26 cellular contexts compared by ENCODE assay signal in genomic region chrX:22041931-22042530, GRCh38. TPM values are rescaled to one million over a fixed set of nuclear protein-coding genes. Genes with fewer than 3 reads are reported as not detected.
DNase-seq lines count a peak whose midpoint lies in the region; ATAC-seq and TF ChIP-seq lines count a peak whose summit lies in the region.
"Had no signal": no experiment of that assay in that cellular context is flagged by ENCODE, and none has a peak within 500 bp of the region (broad histone marks: within the 10 kb centered on the region; RNA-seq: fewer than 3 reads in every experiment).

No MANE protein-coding gene starts in this region.

- WGBS in thyroid gland, 2 donors: 68 to 71% methylated on average over 8 to 11 of the region's 11 CpGs

- no peak overlapping the region for H3K27ac ChIP-seq in thyroid gland
- H3K27ac ChIP-seq: colonic mucosa, foreskin keratinocyte, hepatocyte, KMS-11, neutrophil, stomach, tibial nerve, WERI-Rb-1 had no signal

- no peaks in the 10 kb centered on the region for H3K9me3 Mint-ChIP-seq in activated T-cell treated with anti-CD3 and anti-CD28 coated beads, Interleukin-2, amount 50 U/mL, for 24 hours
- H3K9me3 Mint-ChIP-seq in activated naive CD8-positive, alpha-beta T cell treated with anti-CD3 and anti-CD28 coated beads, Interleukin-2, amount 50 U/mL, for 24 hours: no peaks in the 10 kb centered on the region
- H3K9me3 Mint-ChIP-seq: activated T-cell treated with anti-CD3 and anti-CD28 coated beads, Interleukin-2, amount 50 U/mL, for 4 hours had no signal

- H3K36me3 Mint-ChIP-seq in activated T-cell treated with anti-CD3 and anti-CD28 coated beads, Interleukin-2, amount 50 U/mL, for 24 hours (ENCODE audit: low read depth): peaks cover 1% of the 10 kb centered on the region
- peaks cover 23% of the 10 kb centered on the region for H3K36me3 Mint-ChIP-seq in activated naive CD8-positive, alpha-beta T cell treated with anti-CD3 and anti-CD28 coated beads, Interleukin-2, amount 50 U/mL, for 24 hours (ENCODE audit: low read depth)

- no peak for TF ChIP-seq CTCF in thyroid gland (IDR thresholded peaks at IDR 0.05)

- TF ChIP-seq POLR2A in thyroid gland (IDR thresholded peaks at IDR 0.05): no peak

- H3K4me3 Mint-ChIP-seq in activated T-cell treated with anti-CD3 and anti-CD28 coated beads, Interleukin-2, amount 50 U/mL, for 24 hours: peak overlapping the region; percentile 42
- H3K4me3 Mint-ChIP-seq in activated naive CD8-positive, alpha-beta T cell treated with anti-CD3 and anti-CD28 coated beads, Interleukin-2, amount 50 U/mL, for 24 hours: peak overlapping the region; percentile 73
- H3K4me3 Mint-ChIP-seq: activated T-cell treated with anti-CD3 and anti-CD28 coated beads, Interleukin-2, amount 50 U/mL, for 4 hours had no signal

- H3K36me3 ChIP-seq in thyroid gland: no peaks in the 10 kb centered on the region
- H3K36me3 ChIP-seq: colonic mucosa, neutrophil, stomach, tibial nerve, WERI-Rb-1 had no signal

- no peak for ATAC-seq in activated naive CD8-positive, alpha-beta T cell treated with anti-CD3 and anti-CD28 coated beads, Interleukin-2, amount 50 U/mL, for 24 hours
- ATAC-seq in GM18511 (IDR thresholded peaks at IDR 0.05; ENCODE audit: unreplicated experiment): no peak
- no peak for ATAC-seq in esophagus mucosa
- ATAC-seq: activated T-cell treated with anti-CD3 and anti-CD28 coated beads, Interleukin-2, amount 50 U/mL, for 4 hours; foreskin keratinocyte; left lobe of liver; sciatic nerve had no signal

- no peak for DNase-seq in activated T-cell treated with anti-CD3 and anti-CD28 coated beads, Interleukin-2, amount 50 U/mL, for 24 hours
- DNase-seq in activated T-cell treated with anti-CD3 and anti-CD28 coated beads, Interleukin-2, amount 50 U/mL, for 1 hour: no peak
- DNase-seq in NCI-H2171 (lab: John Stamatoyannopoulos, UW) (peak; percentile 10), thyroid gland (peak; percentile 14 to 54)
- DNase-seq in activated naive CD8-positive, alpha-beta T cell treated with anti-CD3 and anti-CD28 coated beads, Interleukin-2, amount 50 U/mL, for 24 hours: peak; percentile 19
- DNase-seq: activated naive CD4-positive, alpha-beta T cell; activated T-cell treated with anti-CD3 and anti-CD28 coated beads, Interleukin-2, amount 50 U/mL, for 4 hours; amygdala; colonic mucosa; effector memory CD4-positive, alpha-beta T cell; erythroblast; foreskin keratinocyte; mesenchymal stem cell; NCI-H1694 treated with DMSO at 0.1 percent for 48 hours; NCI-H526; stomach; WERI-Rb-1 had no signal

- intact Hi-C loops in thyroid gland (cut with DNase I): no loop called here

- H3K4me1 Mint-ChIP-seq in activated T-cell treated with anti-CD3 and anti-CD28 coated beads, Interleukin-2, amount 50 U/mL, for 24 hours (ENCODE audit: low read depth): peaks cover 28% of the 10 kb centered on the region
- H3K4me1 Mint-ChIP-seq in activated naive CD8-positive, alpha-beta T cell treated with anti-CD3 and anti-CD28 coated beads, Interleukin-2, amount 50 U/mL, for 24 hours: peaks cover 36% of the 10 kb centered on the region

- no peak overlapping the region for H3K27ac Mint-ChIP-seq in activated T-cell treated with anti-CD3 and anti-CD28 coated beads, Interleukin-2, amount 50 U/mL, for 24 hours
- H3K27ac Mint-ChIP-seq in activated naive CD8-positive, alpha-beta T cell treated with anti-CD3 and anti-CD28 coated beads, Interleukin-2, amount 50 U/mL, for 24 hours: no peak overlapping the region
- H3K27ac Mint-ChIP-seq: progenitor cell of endocrine pancreas had no signal

- peaks cover 15% of the 10 kb centered on the region for H3K27me3 Mint-ChIP-seq in activated T-cell treated with anti-CD3 and anti-CD28 coated beads, Interleukin-2, amount 50 U/mL, for 24 hours
- no peaks in the 10 kb centered on the region for H3K27me3 Mint-ChIP-seq in activated naive CD8-positive, alpha-beta T cell treated with anti-CD3 and anti-CD28 coated beads, Interleukin-2, amount 50 U/mL, for 24 hours
- H3K27me3 Mint-ChIP-seq: progenitor cell of endocrine pancreas had no signal

- H3K4me1 ChIP-seq in thyroid gland: no peaks in the 10 kb centered on the region
- H3K4me1 ChIP-seq: colonic mucosa, foreskin keratinocyte, stomach, tibial nerve had no signal

- H3K27me3 ChIP-seq in thyroid gland: no peaks in the 10 kb centered on the region
- H3K27me3 ChIP-seq: colonic mucosa, foreskin keratinocyte, hepatocyte, neutrophil, stomach, tibial nerve had no signal

- H3K9me3 ChIP-seq in thyroid gland: no peaks in the 10 kb centered on the region
- H3K9me3 ChIP-seq: colonic mucosa, neutrophil, stomach, tibial nerve had no signal

- no peak overlapping the region for H3K4me3 ChIP-seq in thyroid gland (replicated peaks in 1 of 3)
- H3K4me3 ChIP-seq: colonic mucosa, hepatocyte, stomach, tibial nerve had no signal

RNA-seq across cellular contexts. Expression of gene PHEX, which starts 9.9 kb away (rescaled TPM):
- total RNA-seq in thyroid gland (10 to 100 TPM in 1 of 4 donors, 1 to 10 TPM in 3; 1.5 to 12.4 (median 5.2) TPM), esophagus mucosa (0.36 TPM)
- total RNA-seq: left lobe of liver had no signal

Comparison
In these comparisons a context has a peak if more than half of its experiments do, and no peak if none do; other contexts are left out.
1. DNase-seq: peak in NCI-H2171 (single experiment), activated naive CD8-positive, alpha-beta T cell treated with anti-CD3 and anti-CD28 coated beads, Interleukin-2, amount 50 U/mL, for 24 hours (single experiment) and thyroid gland (2 of 2); none in activated T-cell treated with anti-CD3 and anti-CD28 coated beads, Interleukin-2, amount 50 U/mL, for 24 hours (single experiment) and activated T-cell treated with anti-CD3 and anti-CD28 coated beads, Interleukin-2, amount 50 U/mL, for 1 hour (single experiment).